12 cellular contexts compared by ENCODE assay signal in genomic region chrX:119826399-119826959, GRCh38. TPM values are rescaled to one million over a fixed set of nuclear protein-coding genes. Genes with fewer than 3 reads are reported as not detected.
DNase-seq lines count a peak whose midpoint lies in the region; ATAC-seq, FAIRE-seq and TF ChIP-seq lines count a peak whose summit lies in the region.
"Had no signal": no experiment of that assay in that cellular context is flagged by ENCODE, and none has a peak within 500 bp of the region (broad histone marks: within the 10 kb centered on the region; RNA-seq: fewer than 3 reads in every experiment).

No MANE protein-coding gene starts in this region.

- POLR2A ChIA-PET in HepG2 (lab: Yijun Ruan, JAX) = interaction anchor here (1.8 to 2.1 kb wide), 2 partner anchors 26 to 35 kb away, joined by 10 to 14 read pairs; partner anchors contain the start of genes RPL39 and UPF3B

- no peaks in the 10 kb centered on the region for H3K9me3 ChIP-seq in HepG2 (ENCODE audit: low read length)

- peak overlapping the region; percentile 71 for H3K27ac ChIP-seq in HepG2 (ENCODE audit: extremely low read length, insufficient read depth, low read length)
- H3K27ac ChIP-seq: epithelial cell of prostate had no signal

- H3K79me2 ChIP-seq in HepG2 (ENCODE audit: insufficient read depth, low read length) = no peaks in the 10 kb centered on the region

- in situ Hi-C loops in HepG2 (cut with HindIII; ENCODE audit: extremely low pct_ligation_motif_present, low pct_unique_long_range_greater_than_20kb) = no loop called here

- TF ChIP-seq EP300 in HepG2 (IDR thresholded peaks at IDR 0.05; ENCODE audit: low read depth in 2 of 2, low read length in 2 of 2) (0 out of 4 replicates have a peak, but pooled peaks of 1 of the 2 experiments have one; percentile 41), HepG2 (CRISPR knock-in tag; IDR thresholded peaks at IDR 0.05; ENCODE audit: borderline replicate concordance) (no peak)

- intact Hi-C loops in HepG2 (cut with micrococcal nuclease; ENCODE audit: unreplicated experiment) = loop anchor here (2.0 kb wide), 1 partner anchor 34 kb away; no protein-coding TSS in a partner anchor

- DNase-seq in GM12865 (ENCODE audit: low read depth) (peak; percentile 32), SW480 (ENCODE audit: low spot score) (peak; percentile 12), HepG2 (ENCODE audit: low spot score) (peak; percentile 76)
- DNase-seq: activated gamma-delta T cell; DMS153; midbrain; NCI-H526 treated with DMSO at 0.1 percent for 48 hours; stimulated activated CD4-positive, alpha-beta T cell treated with anti-CD3 and anti-CD28 coated beads, Interleukin-15, amount 100 ng/mL, for 24 hours had no signal

- no peaks in the 10 kb centered on the region for H4K20me1 ChIP-seq in HepG2 (ENCODE audit: insufficient read depth, low read length)

- FAIRE-seq in HepG2 (lab: Jason Lieb, UNC) = peak; percentile 58

- TF ChIP-seq CTCF in GM12865 (IDR thresholded peaks at IDR 0.05; ENCODE audit: insufficient read depth, low read depth, low read length, missing control alignments) = no peak
- no peak for TF ChIP-seq CTCF in HepG2 (CRISPR knock-in tag; IDR thresholded peaks at IDR 0.05)

- TF ChIP-seq POLR2A in HepG2 (IDR thresholded peaks at IDR 0.05; ENCODE audit: insufficient read depth in 1 of 2, low read depth in 2 of 2, low read length in 2 of 2) = no peak

- H3K4me2 ChIP-seq in HepG2 (ENCODE audit: low read depth, low read length) = peak overlapping the region; percentile 42; the same call in 1 of the 2 replicates

- no peaks in the 10 kb centered on the region for H3K27me3 ChIP-seq in HepG2 (ENCODE audit: control insufficient read depth in 1 of 2, insufficient read depth in 2 of 2, low read length in 2 of 2)

- no peaks in the 10 kb centered on the region for H3K36me3 ChIP-seq in HepG2 (replicated peaks in 1 of 2; ENCODE audit: control insufficient read depth in 1 of 2, insufficient read depth in 2 of 2, low read length in 2 of 2)

- H3K4me1 ChIP-seq in HepG2 (ENCODE audit: insufficient read depth, low read length) = peaks cover 36% of the 10 kb centered on the region

- BruUV-seq in HepG2 (replicated peaks; lab: Mats Ljungman, UMichigan) = no TSS peak

- 9% methylated on average over 7 of the region's 7 CpGs for WGBS in HepG2 (ENCODE audit: low lambda C conversion rate)

- CTCF ChIA-PET in HepG2 (lab: Yijun Ruan, JAX; ENCODE audit: low intra/inter-chr PET ratio, low total read pairs) = no interaction called here

- ATAC-seq in HepG2 (peak; percentile 77), GM21515 (IDR thresholded peaks at IDR 0.05; ENCODE audit: unreplicated experiment) (no peak), esophagus mucosa (no peak), GM21447 (IDR thresholded peaks at IDR 0.05; ENCODE audit: unreplicated experiment) (no peak)

- H3K4me3 ChIP-seq in GM12865 (ENCODE audit: low read depth, low read length) = no peak overlapping the region
- peak overlapping the region in 1 of 3 experiments; percentile 10; a peak in 1 of 6 replicates for H3K4me3 ChIP-seq in HepG2 (replicated peaks in 1 of 3; ENCODE audit: insufficient read depth in 1 of 3, low read depth in 2 of 3, low read length in 3 of 3)

- H2AFZ ChIP-seq in HepG2 (ENCODE audit: low read length) = peak overlapping the region; percentile 42

- H3K9ac ChIP-seq in HepG2 (ENCODE audit: insufficient read depth, low read depth, low read length) = peak overlapping the region; percentile 39; the same call in 1 of the 2 replicates

- TF ChIP-seq RAD21 in HepG2 (CRISPR knock-in tag; IDR thresholded peaks at IDR 0.05) = no peak

RNA-seq across cellular contexts. Expression of gene UPF3B, which starts 26.3 kb away (rescaled TPM):
- total RNA-seq in HepG2 (2016; rRNA removed; fragmentation: Illumina TruSeq; extraction: Trizol) (7.2 and 8.2 TPM in 2 replicates), esophagus mucosa (3.7 TPM)
- total RNA-seq in HepG2 (2016; cell fraction: cytosol; rRNA removed; fragmentation: Illumina TruSeq; extraction: Trizol; ENCODE audit: low read depth) = 0.62 and 0.81 TPM in 2 replicates
- 7.0 and 7.4 TPM in 2 replicates for total RNA-seq in HepG2 (2016; cell fraction: insoluble cytoplasmic fraction; rRNA removed; fragmentation: Illumina TruSeq; extraction: Trizol)
- total RNA-seq in HepG2 (2016; cell fraction: membrane; rRNA removed; fragmentation: Illumina TruSeq; extraction: Trizol) = 1.4 and 1.8 TPM in 2 replicates
- 7.5 and 9.2 TPM in 2 replicates for total RNA-seq in HepG2 (2016; cell fraction: nucleus; rRNA removed; fragmentation: Illumina TruSeq; extraction: Trizol)
- 4.6 and 5.2 TPM in 2 replicates for polyA plus RNA-seq in HepG2 (2011; rRNA removed)
- polyA plus RNA-seq in HepG2 (2011; cell fraction: cytosol; rRNA removed) = 2.1 and 2.2 TPM in 2 replicates
- polyA plus RNA-seq in HepG2 (2011; cell fraction: nucleus; rRNA removed) = 3.7 and 4.1 TPM in 2 replicates
- polyA plus RNA-seq in HepG2 (2012) = 5.6 and 7.2 TPM in 2 replicates
- 0.47 and 0.50 TPM in 2 replicates for polyA plus RNA-seq in HepG2 (2016; cell fraction: cytosol; fragmentation: Illumina TruSeq; extraction: Trizol; ENCODE audit: low read depth)
- polyA plus RNA-seq in HepG2 (2016; cell fraction: insoluble cytoplasmic fraction; fragmentation: Illumina TruSeq; extraction: Trizol; ENCODE audit: low read depth) = 14.8 and 16.1 TPM in 2 replicates
- 0.74 and 0.84 TPM in 2 replicates for polyA plus RNA-seq in HepG2 (2016; cell fraction: membrane; fragmentation: Illumina TruSeq; extraction: Trizol; ENCODE audit: low read depth)
- polyA plus RNA-seq in HepG2 (2016; cell fraction: nucleus; fragmentation: Illumina TruSeq; extraction: Trizol; ENCODE audit: insufficient read depth, low read depth) = 14.6 and 15.3 TPM in 2 replicates
- polyA minus RNA-seq in HepG2 (2011; rRNA and poly(A)+ RNA removed; ENCODE audit: low replicate concordance) = 0.30 and 2.3 TPM in 2 replicates
- polyA minus RNA-seq in HepG2 (2011; cell fraction: cytosol; rRNA and poly(A)+ RNA removed) = 0.49 and 1.5 TPM in 2 replicates
- 8.5 and 10.4 TPM in 2 replicates for polyA minus RNA-seq in HepG2 (2011; cell fraction: nucleus; rRNA and poly(A)+ RNA removed)

RNA-seq across cellular contexts. Expression of gene RPL39, which starts 35.0 kb away (rescaled TPM):
- 3,547 and 3,928 TPM in 2 replicates for total RNA-seq in HepG2 (2016; rRNA removed; fragmentation: Illumina TruSeq; extraction: Trizol)
- total RNA-seq in HepG2 (2016; cell fraction: cytosol; rRNA removed; fragmentation: Illumina TruSeq; extraction: Trizol; ENCODE audit: low read depth) = 5,522 and 6,331 TPM in 2 replicates
- total RNA-seq in HepG2 (2016; cell fraction: insoluble cytoplasmic fraction; rRNA removed; fragmentation: Illumina TruSeq; extraction: Trizol) = 3,541 and 3,944 TPM in 2 replicates
- 8,253 and 8,590 TPM in 2 replicates for total RNA-seq in HepG2 (2016; cell fraction: membrane; rRNA removed; fragmentation: Illumina TruSeq; extraction: Trizol)
- total RNA-seq in HepG2 (2016; cell fraction: nucleus; rRNA removed; fragmentation: Illumina TruSeq; extraction: Trizol) = 1,224 and 1,272 TPM in 2 replicates
- 2,024 and 2,312 TPM in 2 replicates for polyA plus RNA-seq in HepG2 (2011; rRNA removed)
- polyA plus RNA-seq in HepG2 (2011; cell fraction: cytosol; rRNA removed) = 1,813 and 3,532 TPM in 2 replicates
- 603 and 692 TPM in 2 replicates for polyA plus RNA-seq in HepG2 (2011; cell fraction: nucleus; rRNA removed)
- 6,677 and 8,105 TPM in 2 replicates for polyA plus RNA-seq in HepG2 (2012)
- 5,588 and 5,933 TPM in 2 replicates for polyA plus RNA-seq in HepG2 (2016; cell fraction: cytosol; fragmentation: Illumina TruSeq; extraction: Trizol; ENCODE audit: low read depth)
- 3,018 and 3,146 TPM in 2 replicates for polyA plus RNA-seq in HepG2 (2016; cell fraction: insoluble cytoplasmic fraction; fragmentation: Illumina TruSeq; extraction: Trizol; ENCODE audit: low read depth)
- 6,670 and 7,089 TPM in 2 replicates for polyA plus RNA-seq in HepG2 (2016; cell fraction: membrane; fragmentation: Illumina TruSeq; extraction: Trizol; ENCODE audit: low read depth)
- 1,707 and 1,826 TPM in 2 replicates for polyA plus RNA-seq in HepG2 (2016; cell fraction: nucleus; fragmentation: Illumina TruSeq; extraction: Trizol; ENCODE audit: insufficient read depth, low read depth)
- 70.8 and 199 TPM in 2 replicates for polyA minus RNA-seq in HepG2 (2011; rRNA and poly(A)+ RNA removed; ENCODE audit: low replicate concordance)
- 275 and 347 TPM in 2 replicates for polyA minus RNA-seq in HepG2 (2011; cell fraction: cytosol; rRNA and poly(A)+ RNA removed)
- polyA minus RNA-seq in HepG2 (2011; cell fraction: nucleus; rRNA and poly(A)+ RNA removed) = 102 and 178 TPM in 2 replicates
- 2,055 TPM for total RNA-seq in esophagus mucosa

RNA-seq across cellular contexts. Expression of gene RNF113A, which starts 45.1 kb away (rescaled TPM):
- total RNA-seq in HepG2 (2016; rRNA removed; fragmentation: Illumina TruSeq; extraction: Trizol) = 15.4 and 21.4 TPM in 2 replicates
- total RNA-seq in HepG2 (2016; cell fraction: cytosol; rRNA removed; fragmentation: Illumina TruSeq; extraction: Trizol; ENCODE audit: low read depth) = 3.8 and 4.1 TPM in 2 replicates
- total RNA-seq in HepG2 (2016; cell fraction: insoluble cytoplasmic fraction; rRNA removed; fragmentation: Illumina TruSeq; extraction: Trizol) = 16.4 and 22.5 TPM in 2 replicates
- 6.0 and 6.6 TPM in 2 replicates for total RNA-seq in HepG2 (2016; cell fraction: membrane; rRNA removed; fragmentation: Illumina TruSeq; extraction: Trizol)
- total RNA-seq in HepG2 (2016; cell fraction: nucleus; rRNA removed; fragmentation: Illumina TruSeq; extraction: Trizol) = 7.1 and 7.7 TPM in 2 replicates
- 14.0 and 16.3 TPM in 2 replicates for polyA plus RNA-seq in HepG2 (2011; rRNA removed)
- polyA plus RNA-seq in HepG2 (2011; cell fraction: cytosol; rRNA removed) = 19.6 and 19.7 TPM in 2 replicates
- 7.3 and 7.5 TPM in 2 replicates for polyA plus RNA-seq in HepG2 (2011; cell fraction: nucleus; rRNA removed)
- 17.4 and 18.7 TPM in 2 replicates for polyA plus RNA-seq in HepG2 (2012)
- 4.0 and 4.2 TPM in 2 replicates for polyA plus RNA-seq in HepG2 (2016; cell fraction: cytosol; fragmentation: Illumina TruSeq; extraction: Trizol; ENCODE audit: low read depth)
- 20.9 and 21.9 TPM in 2 replicates for polyA plus RNA-seq in HepG2 (2016; cell fraction: insoluble cytoplasmic fraction; fragmentation: Illumina TruSeq; extraction: Trizol; ENCODE audit: low read depth)
- 4.3 and 5.6 TPM in 2 replicates for polyA plus RNA-seq in HepG2 (2016; cell fraction: membrane; fragmentation: Illumina TruSeq; extraction: Trizol; ENCODE audit: low read depth)
- polyA plus RNA-seq in HepG2 (2016; cell fraction: nucleus; fragmentation: Illumina TruSeq; extraction: Trizol; ENCODE audit: insufficient read depth, low read depth) = 11.0 and 11.3 TPM in 2 replicates
- 5.4 and 9.0 TPM in 2 replicates for polyA minus RNA-seq in HepG2 (2011; rRNA and poly(A)+ RNA removed; ENCODE audit: low replicate concordance)
- polyA minus RNA-seq in HepG2 (2011; cell fraction: cytosol; rRNA and poly(A)+ RNA removed) = 6.6 and 7.8 TPM in 2 replicates
- polyA minus RNA-seq in HepG2 (2011; cell fraction: nucleus; rRNA and poly(A)+ RNA removed) = 4.9 and 5.0 TPM in 2 replicates
- 8.2 TPM for total RNA-seq in esophagus mucosa

RNA-seq across cellular contexts. Expression of gene NDUFA1, which starts 45.2 kb away (rescaled TPM):
- total RNA-seq in HepG2 (2016; rRNA removed; fragmentation: Illumina TruSeq; extraction: Trizol) = 167 and 181 TPM in 2 replicates
- 52.2 and 54.3 TPM in 2 replicates for total RNA-seq in HepG2 (2016; cell fraction: cytosol; rRNA removed; fragmentation: Illumina TruSeq; extraction: Trizol; ENCODE audit: low read depth)
- 179 and 198 TPM in 2 replicates for total RNA-seq in HepG2 (2016; cell fraction: insoluble cytoplasmic fraction; rRNA removed; fragmentation: Illumina TruSeq; extraction: Trizol)
- total RNA-seq in HepG2 (2016; cell fraction: membrane; rRNA removed; fragmentation: Illumina TruSeq; extraction: Trizol) = 72.9 and 80.9 TPM in 2 replicates
- 85.6 and 89.4 TPM in 2 replicates for total RNA-seq in HepG2 (2016; cell fraction: nucleus; rRNA removed; fragmentation: Illumina TruSeq; extraction: Trizol)
- polyA plus RNA-seq in HepG2 (2011; rRNA removed) = 102 and 150 TPM in 2 replicates
- 56.6 and 77.4 TPM in 2 replicates for polyA plus RNA-seq in HepG2 (2011; cell fraction: cytosol; rRNA removed)
- polyA plus RNA-seq in HepG2 (2011; cell fraction: nucleus; rRNA removed) = 15.4 and 22.0 TPM in 2 replicates
- polyA plus RNA-seq in HepG2 (2012) = 112 and 183 TPM in 2 replicates
- 52.3 and 72.1 TPM in 2 replicates for polyA plus RNA-seq in HepG2 (2016; cell fraction: cytosol; fragmentation: Illumina TruSeq; extraction: Trizol; ENCODE audit: low read depth)
- polyA plus RNA-seq in HepG2 (2016; cell fraction: insoluble cytoplasmic fraction; fragmentation: Illumina TruSeq; extraction: Trizol; ENCODE audit: low read depth) = 160 and 182 TPM in 2 replicates
- 56.0 and 73.0 TPM in 2 replicates for polyA plus RNA-seq in HepG2 (2016; cell fraction: membrane; fragmentation: Illumina TruSeq; extraction: Trizol; ENCODE audit: low read depth)
- 154 and 155 TPM in 2 replicates for polyA plus RNA-seq in HepG2 (2016; cell fraction: nucleus; fragmentation: Illumina TruSeq; extraction: Trizol; ENCODE audit: insufficient read depth, low read depth)
- polyA minus RNA-seq in HepG2 (2011; rRNA and poly(A)+ RNA removed; ENCODE audit: low replicate concordance) = 12.9 and 43.1 TPM in 2 replicates
- 33.2 and 39.7 TPM in 2 replicates for polyA minus RNA-seq in HepG2 (2011; cell fraction: cytosol; rRNA and poly(A)+ RNA removed)
- 14.2 and 16.9 TPM in 2 replicates for polyA minus RNA-seq in HepG2 (2011; cell fraction: nucleus; rRNA and poly(A)+ RNA removed)
- 84.3 TPM for total RNA-seq in esophagus mucosa

Comparison
In these comparisons a context has a peak if more than half of its experiments do, and no peak if none do; other contexts are left out.
1. DNase-seq: peak in every context shown above with its lines; median percentile 76 in HepG2; 32 in GM12865; 12 in SW480.